ENCODE assay signal across 12 cellular contexts in genomic region chr10:79159141-79159619, GRCh38.
DNase-seq lines count a peak whose midpoint lies in the region; ATAC-seq lines count a peak whose summit lies in the region.
"Had no signal": no experiment of that assay in that cellular context is flagged by ENCODE, and none has a peak within 500 bp of the region (broad histone marks: within the 10 kb centered on the region; RNA-seq: fewer than 3 reads in every experiment).

No MANE protein-coding gene starts in this region.

- H3K9me3 ChIP-seq in BLaER1 = no peaks in the 10 kb centered on the region
- no peaks in the 10 kb centered on the region for H3K9me3 ChIP-seq in T-helper 17 cell (ENCODE audit: control insufficient read depth, low read length, poor library complexity, severe bottlenecking)

- no peaks in the 10 kb centered on the region for H3K27me3 Mint-ChIP-seq in T-helper 17 cell
- H3K27me3 Mint-ChIP-seq: activated B cell treated with CpG ODN at 0.5 μM for 24 hours; CD4-positive, CD25-positive, alpha-beta regulatory T cell; central memory CD8-positive, alpha-beta T cell had no signal

- H3K4me3 Mint-ChIP-seq in T-helper 17 cell = no peak overlapping the region
- H3K4me3 Mint-ChIP-seq: activated B cell treated with CpG ODN at 0.5 μM for 24 hours; CD4-positive, CD25-positive, alpha-beta regulatory T cell; central memory CD8-positive, alpha-beta T cell; nephron progenitor cell had no signal

- no peak overlapping the region for H3K4me3 ChIP-seq in BLaER1

- peaks cover 99% of the 10 kb centered on the region for H4K20me1 ChIP-seq in BLaER1

- no peaks in the 10 kb centered on the region for H3K27me3 ChIP-seq in BLaER1

- peaks cover 89% of the 10 kb centered on the region for H3K36me3 ChIP-seq in BLaER1

- H3K9ac ChIP-seq in BLaER1 = peak overlapping the region; percentile 48

- peaks cover 13% of the 10 kb centered on the region for H3K4me1 Mint-ChIP-seq in T-helper 17 cell
- H3K4me1 Mint-ChIP-seq: activated B cell treated with CpG ODN at 0.5 μM for 24 hours; central memory CD8-positive, alpha-beta T cell had no signal

- H3K27ac Mint-ChIP-seq in T-helper 17 cell = peak overlapping the region; percentile 14
- H3K27ac Mint-ChIP-seq: activated B cell treated with CpG ODN at 0.5 μM for 24 hours; CD4-positive, CD25-positive, alpha-beta regulatory T cell had no signal

- intact Hi-C loops in posterior vena cava (cut with DNase I) = no loop called here

- peak overlapping the region; percentile 50 for H3K4me2 ChIP-seq in BLaER1

- H3K36me3 Mint-ChIP-seq in T-helper 17 cell (ENCODE audit: low read depth) = peaks cover 3% of the 10 kb centered on the region

- peaks cover 98% of the 10 kb centered on the region for H3K4me1 ChIP-seq in BLaER1

- H3K27ac ChIP-seq in BLaER1 = peak overlapping the region; percentile 62

- ATAC-seq in T-helper 17 cell (no peak), HG02763 (IDR thresholded peaks at IDR 0.05; ENCODE audit: unreplicated experiment) (no peak), HG02798 (IDR thresholded peaks at IDR 0.05; ENCODE audit: poor library complexity, unreplicated experiment) (no peak)

- DNase-seq in T-helper 17 cell = no peak
- DNase-seq in glomerular visceral epithelial cell (ENCODE audit: extremely low spot score) = peak; percentile 90
- DNase-seq in posterior vena cava (ENCODE audit: low spot score) = peak; percentile 92
- no peak for DNase-seq in DMS53 treated with DMSO at 0.1 percent for 48 hours (lab: John Stamatoyannopoulos, UW; ENCODE audit: unreplicated experiment)
- DNase-seq in medulla oblongata (ENCODE audit: extremely low spot score) = no peak
- DNase-seq: activated B cell treated with CpG ODN at 0.5 μM for 24 hours; CD4-positive, CD25-positive, alpha-beta regulatory T cell had no signal

Comparison
In these comparisons a context has a peak if more than half of its experiments do, and no peak if none do; other contexts are left out.
1. DNase-seq: peak in glomerular visceral epithelial cell (single experiment) and posterior vena cava (single experiment); none in T-helper 17 cell (0 of 3), DMS53 treated with DMSO at 0.1 percent for 48 hours (single experiment) and medulla oblongata (single experiment).